14 cellular contexts compared by ENCODE assay signal in the genomic region with DNA sequence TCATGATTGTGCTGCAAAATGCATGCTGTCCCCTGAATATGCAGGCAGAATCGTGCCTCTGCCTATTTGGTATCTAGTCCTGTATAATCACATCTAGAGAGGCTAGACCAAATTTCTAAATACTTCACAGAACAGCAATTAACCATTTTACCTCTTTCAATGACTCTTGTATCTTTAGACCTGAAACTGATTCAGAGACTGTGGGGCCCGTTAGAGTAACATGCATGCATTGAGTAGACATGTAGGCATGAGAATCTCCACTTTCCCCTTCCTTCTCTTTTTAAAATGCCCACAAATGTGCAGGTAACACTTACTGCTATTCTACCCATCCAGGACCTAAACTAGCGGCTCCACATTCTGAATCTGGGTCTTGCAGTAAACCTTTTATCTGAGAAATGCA. TPM values are rescaled to one million over a fixed set of nuclear protein-coding genes. Genes with fewer than 3 reads are reported as not detected.
DNase-seq lines count a peak whose midpoint lies in the region; ATAC-seq and TF ChIP-seq lines count a peak whose summit lies in the region.
"Had no signal": no experiment of that assay in that cellular context is flagged by ENCODE, and none has a peak within 500 bp of the region (broad histone marks: within the 10 kb centered on the region; RNA-seq: fewer than 3 reads in every experiment).

No MANE protein-coding gene starts in this region.

- H3K4me1 Mint-ChIP-seq in T-helper 17 cell = peaks cover 70% of the 10 kb centered on the region
- peaks cover 93% of the 10 kb centered on the region for H3K4me1 Mint-ChIP-seq in stimulated activated memory B cell treated with anti-CD40 and anti-IgM and Interleukin-4, amounts not matched to agents 10 μg/mL and 1 μg/mL and 100 μg/mL, for 72 hours
- H3K4me1 Mint-ChIP-seq in activated CD4-positive, alpha-beta T cell treated with anti-CD3 and anti-CD28 coated beads for 36 hours = peaks cover 60% of the 10 kb centered on the region

- peak overlapping the region; percentile 22 for H3K27ac ChIP-seq in cardiac muscle cell
- H3K27ac ChIP-seq: RWPE1 had no signal

- H3K4me3 ChIP-seq in cardiac muscle cell = no peak overlapping the region

- CTCF ChIA-PET in activated CD4-positive, alpha-beta T cell treated with anti-CD3 and anti-CD28 coated beads for 36 hours (lab: Charles Lee) = interaction anchor here (1.1 kb wide), 1 partner anchor 14 kb away, joined by 3 read pairs; no protein-coding TSS in a partner anchor

- no peak for DNase-seq in cardiac muscle cell (ENCODE audit: low read depth in 1 of 2, low spot score in 1 of 2)
- DNase-seq in left cardiac atrium = no peak
- DNase-seq in T-helper 17 cell = no peak
- DNase-seq in GM13976 (ENCODE audit: low spot score) = no peak
- DNase-seq in activated CD4-positive, alpha-beta T cell treated with anti-CD3 and anti-CD28 coated beads for 36 hours = no peak
- DNase-seq: C1 segment of cervical spinal cord, KG1, NCI-H1930, NCI-H2171, NCI-H510A treated with DMSO at 0.1 percent for 48 hours had no signal

- in situ Hi-C loops in GM13976 (cut with MboI; ENCODE audit: low sequenced_read_pairs, unreplicated experiment) = no loop called here

- H3K4me3 Mint-ChIP-seq in T-helper 17 cell = peak overlapping the region; percentile 25
- H3K4me3 Mint-ChIP-seq in stimulated activated memory B cell treated with anti-CD40 and anti-IgM and Interleukin-4, amounts not matched to agents 10 μg/mL and 1 μg/mL and 100 μg/mL, for 72 hours = peak overlapping the region; percentile 57
- H3K4me3 Mint-ChIP-seq in activated CD4-positive, alpha-beta T cell treated with anti-CD3 and anti-CD28 coated beads for 36 hours = no peak overlapping the region

- no peaks in the 10 kb centered on the region for H3K9me3 Mint-ChIP-seq in stimulated activated memory B cell treated with anti-CD40 and anti-IgM and Interleukin-4, amounts not matched to agents 10 μg/mL and 1 μg/mL and 100 μg/mL, for 72 hours
- H3K9me3 Mint-ChIP-seq in activated CD4-positive, alpha-beta T cell treated with anti-CD3 and anti-CD28 coated beads for 36 hours (ENCODE audit: low read depth) = no peaks in the 10 kb centered on the region

- intact Hi-C loops in left cardiac atrium (cut with DNase I) = no loop called here
- intact Hi-C loops in activated CD4-positive, alpha-beta T cell treated with anti-CD3 and anti-CD28 coated beads for 36 hours (cut with DNase I, micrococcal nuclease) = no loop called here

- TF ChIP-seq CTCF in cardiac muscle cell (IDR thresholded peaks at IDR 0.05; ENCODE audit: low read depth, low read length) (no peak), GM13976 (IDR thresholded peaks at IDR 0.05; ENCODE audit: borderline replicate concordance, control extremely low read depth, extremely low read depth, insufficient read depth, missing control alignments) (no peak)

- no peak for ATAC-seq in left cardiac atrium
- peak; percentile 48 for ATAC-seq in HG02885 (IDR thresholded peaks at IDR 0.05; ENCODE audit: poor library complexity, unreplicated experiment)
- no peak for ATAC-seq in T-helper 17 cell
- no peak for ATAC-seq in stimulated activated memory B cell treated with anti-CD40 and anti-IgM and Interleukin-4, amounts not matched to agents 10 μg/mL and 1 μg/mL and 100 μg/mL, for 72 hours
- no peak for ATAC-seq in activated CD4-positive, alpha-beta T cell treated with anti-CD3 and anti-CD28 coated beads for 36 hours
- ATAC-seq in GM18867 (IDR thresholded peaks at IDR 0.05; ENCODE audit: unreplicated experiment) = no peak

- H3K36me3 Mint-ChIP-seq in T-helper 17 cell (ENCODE audit: low read depth) = peaks cover 13% of the 10 kb centered on the region
- H3K36me3 Mint-ChIP-seq in stimulated activated memory B cell treated with anti-CD40 and anti-IgM and Interleukin-4, amounts not matched to agents 10 μg/mL and 1 μg/mL and 100 μg/mL, for 72 hours = peaks cover 70% of the 10 kb centered on the region
- H3K36me3 Mint-ChIP-seq in activated CD4-positive, alpha-beta T cell treated with anti-CD3 and anti-CD28 coated beads for 36 hours (ENCODE audit: low read depth) = peaks cover 50% of the 10 kb centered on the region

- no peaks in the 10 kb centered on the region for H3K27me3 ChIP-seq in cardiac muscle cell

- POLR2A ChIA-PET in activated CD4-positive, alpha-beta T cell treated with anti-CD3 and anti-CD28 coated beads for 36 hours (lab: Charles Lee) = interaction anchor here (1.3 kb wide), 1 partner anchor 9 kb away, joined by 5 read pairs; the partner anchor contains the start of gene ZNF92

- H3K27me3 Mint-ChIP-seq in T-helper 17 cell = no peaks in the 10 kb centered on the region
- H3K27me3 Mint-ChIP-seq in stimulated activated memory B cell treated with anti-CD40 and anti-IgM and Interleukin-4, amounts not matched to agents 10 μg/mL and 1 μg/mL and 100 μg/mL, for 72 hours = no peaks in the 10 kb centered on the region
- H3K27me3 Mint-ChIP-seq in activated CD4-positive, alpha-beta T cell treated with anti-CD3 and anti-CD28 coated beads for 36 hours = no peaks in the 10 kb centered on the region

- H3K27ac Mint-ChIP-seq in T-helper 17 cell = no peak overlapping the region
- H3K27ac Mint-ChIP-seq in stimulated activated memory B cell treated with anti-CD40 and anti-IgM and Interleukin-4, amounts not matched to agents 10 μg/mL and 1 μg/mL and 100 μg/mL, for 72 hours = peak overlapping the region; percentile 79
- no peak overlapping the region for H3K27ac Mint-ChIP-seq in activated CD4-positive, alpha-beta T cell treated with anti-CD3 and anti-CD28 coated beads for 36 hours

- H3K36me3 ChIP-seq in cardiac muscle cell = peaks cover 1% of the 10 kb centered on the region

- H3K4me1 ChIP-seq in cardiac muscle cell (ENCODE audit: low read depth) = peaks cover 19% of the 10 kb centered on the region

- H3K9me3 ChIP-seq in cardiac muscle cell (ENCODE audit: low read depth) (no peaks in the 10 kb centered on the region), T-helper 17 cell (ENCODE audit: control insufficient read depth, low read length, poor library complexity, severe bottlenecking) (no peaks in the 10 kb centered on the region)

RNA-seq across cellular contexts. Expression of gene ZNF92, which starts 8.8 kb away (rescaled TPM):
- 5.9 and 9.4 TPM in 2 replicates for total RNA-seq in cardiac muscle cell
- polyA plus RNA-seq in cardiac muscle cell = 8.3 and 10.2 TPM in 2 replicates
- 1 to 10 TPM; 3.9 to 4.4 TPM for total RNA-seq in left cardiac atrium
- 10 to 100 TPM; 18.9 to 24.4 TPM for total RNA-seq in T-helper 17 cell
- 10 to 100 TPM; 15.1 to 17.4 TPM for total RNA-seq in activated CD4-positive, alpha-beta T cell treated with anti-CD3 and anti-CD28 coated beads for 36 hours
